ENCODE assay signal across 25 cellular contexts in genomic region chr9:35306281-35306680, GRCh38.
A peak's percentile ranks its signal among the peaks of the same experiment; 100 is the strongest.
DNase-seq lines count a peak whose midpoint lies in the region; ATAC-seq, FAIRE-seq and TF ChIP-seq lines count a peak whose summit lies in the region.
"Had no signal": no experiment of that assay in that cellular context is flagged by ENCODE, and none has a peak within 500 bp of the region (broad histone marks: within the 10 kb centered on the region; RNA-seq: fewer than 3 reads in every experiment).

No MANE protein-coding gene starts in this region.

- no peaks in the 10 kb centered on the region for H3K27me3 ChIP-seq in bronchial epithelial cell (ENCODE audit: control insufficient read depth, insufficient read depth, low read length)
- H3K27me3 ChIP-seq: pancreas, right atrium auricular region, transverse colon had no signal

- H3K36me3 ChIP-seq in bronchial epithelial cell (ENCODE audit: control insufficient read depth, insufficient read depth, low read length): no peaks in the 10 kb centered on the region
- H3K36me3 ChIP-seq: right atrium auricular region had no signal

- DNase-seq in AG10803 (ENCODE audit: low read depth) (peak; percentile 51), LHCN-M2 (ENCODE audit: low read depth) (peak; percentile 50), bronchial epithelial cell (ENCODE audit: low read depth) (no peak), myocyte (ENCODE audit: low read depth) (peak; percentile 20), SW480 (ENCODE audit: low spot score) (no peak), NCI-H1092 (lab: John Stamatoyannopoulos, UW) (no peak)
- no peak for DNase-seq in activated CD8-positive, alpha-beta memory T cell treated with anti-CD3 and anti-CD28 coated beads, Interleukin-2, amount 50 U/mL, for 4 hours
- DNase-seq: ACHN; activated CD8-positive, alpha-beta T cell treated with anti-CD3 and anti-CD28 coated beads, Interleukin-2, amount 10 ng/mL, durations not matched to agents 7 days and 5 days; activated effector memory CD4-positive, alpha-beta T cell treated with anti-CD3 and anti-CD28 coated beads, Interleukin-2, amount 50 U/mL, for 16 hours; activated naive CD8-positive, alpha-beta T cell treated with anti-CD3 and anti-CD28 coated beads, Interleukin-2, amount 10 ng/mL, durations not matched to agents 7 days and 5 days; effector CD4-positive, alpha-beta T cell; head of caudate nucleus; KBM-7; left cardiac atrium; NCI-H1436 treated with DMSO at 0.1 percent for 48 hours; nephron progenitor cell; pancreas; stimulated activated CD4-positive, alpha-beta T cell treated with anti-CD3 and anti-CD28 coated beads, Interleukin-2, amount 100 ng/mL, for 48 hours; T-helper 17 cell; transverse colon had no signal

- no peak for ATAC-seq in HG02973 (IDR thresholded peaks at IDR 0.05; ENCODE audit: unreplicated experiment)
- ATAC-seq: activated CD8-positive, alpha-beta T cell treated with anti-CD3 and anti-CD28 coated beads, Interleukin-2, amount 10 ng/mL, durations not matched to agents 7 days and 5 days; left cardiac atrium; pancreas; T-helper 17 cell had no signal

- FAIRE-seq in bronchial epithelial cell (lab: Jason Lieb, UNC): peak; percentile 32
- FAIRE-seq: GM12892, HTR-8/SVneo, pancreas had no signal

- TF ChIP-seq CTCF in AG10803 (conservative IDR thresholded peaks at IDR 0.05; ENCODE audit: low read length) (no peak), bronchial epithelial cell (IDR thresholded peaks at IDR 0.05; ENCODE audit: insufficient read depth, low read length, severe bottlenecking) (no peak)

- H3K4me3 ChIP-seq in AG10803 (ENCODE audit: low read length): no peak overlapping the region
- no peak overlapping the region for H3K4me3 ChIP-seq in bronchial epithelial cell (ENCODE audit: low read depth, low read length)
- H3K4me3 ChIP-seq: pancreas, right atrium auricular region, transverse colon had no signal

Comparison
In these comparisons a context has a peak if more than half of its experiments do, and no peak if none do; other contexts are left out.
1. DNase-seq: peak in AG10803 (single experiment), LHCN-M2 (single experiment) and myocyte (single experiment); none in bronchial epithelial cell (single experiment), SW480 (single experiment), activated CD8-positive, alpha-beta memory T cell treated with anti-CD3 and anti-CD28 coated beads, Interleukin-2, amount 50 U/mL, for 4 hours (single experiment) and NCI-H1092 (single experiment).